8 cellular contexts compared by ENCODE assay signal in the genomic region with DNA sequence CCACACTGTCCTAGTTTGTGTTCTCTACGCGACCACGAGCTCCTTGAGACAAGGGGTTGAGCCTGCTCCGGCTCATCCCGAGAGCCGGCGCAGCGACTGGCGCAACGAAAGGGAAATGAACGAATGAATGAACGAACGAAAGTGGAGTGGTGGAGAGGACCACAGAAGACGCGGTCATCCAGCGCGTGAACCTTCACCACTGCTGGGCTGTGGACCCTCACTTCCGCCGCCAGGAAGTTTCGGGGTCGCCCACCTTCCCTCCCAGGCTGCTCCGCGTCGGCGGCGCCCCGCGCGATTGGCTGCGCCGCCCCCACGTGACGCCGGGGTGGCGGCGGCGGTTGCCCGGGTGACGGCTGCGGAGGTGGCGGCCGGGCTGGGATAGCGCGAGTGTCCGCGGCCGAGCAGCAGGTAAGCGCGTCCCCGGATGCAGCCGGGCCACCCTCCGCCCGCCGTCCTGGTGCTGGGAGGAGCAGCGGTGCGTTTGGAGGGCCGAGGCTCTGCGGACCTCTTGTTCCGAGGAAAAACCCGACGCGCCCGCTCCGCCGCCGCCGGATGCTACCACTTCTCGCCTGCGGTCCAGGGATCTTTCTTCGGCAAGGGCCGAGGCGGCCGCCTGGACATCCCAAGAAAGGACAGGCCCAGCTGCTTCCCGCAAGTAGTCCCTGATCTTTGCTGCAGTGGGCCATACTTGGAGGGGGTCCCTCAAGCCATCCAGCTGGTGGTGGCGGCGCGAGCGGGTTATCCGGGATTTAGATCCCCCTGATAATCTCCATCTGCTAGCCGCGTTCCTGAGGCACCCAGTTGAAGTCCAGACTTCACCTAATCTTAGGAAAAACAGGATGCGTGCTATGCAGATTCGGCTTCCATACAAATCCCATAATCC. TPM values are rescaled to one million over a fixed set of nuclear protein-coding genes. Genes with fewer than 3 reads are reported as not detected.
A peak's percentile ranks its signal among the peaks of the same experiment; 100 is the strongest.
DNase-seq lines count a peak whose midpoint lies in the region; ATAC-seq and TF ChIP-seq lines count a peak whose summit lies in the region.

A gene with protein sequence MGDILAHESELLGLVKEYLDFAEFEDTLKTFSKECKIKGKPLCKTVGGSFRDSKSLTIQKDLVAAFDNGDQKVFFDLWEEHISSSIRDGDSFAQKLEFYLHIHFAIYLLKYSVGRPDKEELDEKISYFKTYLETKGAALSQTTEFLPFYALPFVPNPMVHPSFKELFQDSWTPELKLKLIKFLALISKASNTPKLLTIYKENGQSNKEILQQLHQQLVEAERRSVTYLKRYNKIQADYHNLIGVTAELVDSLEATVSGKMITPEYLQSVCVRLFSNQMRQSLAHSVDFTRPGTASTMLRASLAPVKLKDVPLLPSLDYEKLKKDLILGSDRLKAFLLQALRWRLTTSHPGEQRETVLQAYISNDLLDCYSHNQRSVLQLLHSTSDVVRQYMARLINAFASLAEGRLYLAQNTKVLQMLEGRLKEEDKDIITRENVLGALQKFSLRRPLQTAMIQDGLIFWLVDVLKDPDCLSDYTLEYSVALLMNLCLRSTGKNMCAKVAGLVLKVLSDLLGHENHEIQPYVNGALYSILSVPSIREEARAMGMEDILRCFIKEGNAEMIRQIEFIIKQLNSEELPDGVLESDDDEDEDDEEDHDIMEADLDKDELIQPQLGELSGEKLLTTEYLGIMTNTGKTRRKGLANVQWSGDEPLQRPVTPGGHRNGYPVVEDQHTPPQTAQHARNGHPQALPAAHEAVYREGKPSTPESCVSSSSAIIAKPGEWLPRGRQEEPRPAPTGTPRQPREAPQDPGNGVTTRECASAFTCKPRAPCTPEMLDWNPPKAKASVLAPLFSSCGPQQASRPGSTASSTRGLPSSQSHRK (plus strand): TSS at position 341 of the 883 bp plus-strand sequence. CDS start 7,608 bp downstream, outside the sequence.

- H3K27ac ChIP-seq in neural cell (ENCODE audit: low read length) = peak within 1 kb of the TSS; percentile 54

- no peaks in the 10 kb centered on the region for H3K9me2 ChIP-seq in neural cell (ENCODE audit: insufficient read depth, low read length)

- H3F3A ChIP-seq in neural cell (ENCODE audit: insufficient read depth, low read length, poor library complexity, severe bottlenecking) = no peaks in the 10 kb centered on the region

- H3K36me3 ChIP-seq in neural cell (ENCODE audit: insufficient read depth, low read length) = no peaks in the 10 kb centered on the region

- peak; percentile 34 for TF ChIP-seq EP300 in neural cell (conservative IDR thresholded peaks at IDR 0.05; ENCODE audit: poor library complexity, severe bottlenecking)

- H3K4me3 ChIP-seq in fibroblast of villous mesenchyme (ENCODE audit: low read depth, low read length) (peak within 1 kb of the TSS; percentile 89), neural cell (ENCODE audit: low read length) (peak within 1 kb of the TSS; percentile 92)

- TF ChIP-seq CTCF in fibroblast of villous mesenchyme (IDR thresholded peaks at IDR 0.05; ENCODE audit: insufficient read depth, low read depth, low read length) = no peak
- TF ChIP-seq CTCF in neural cell (IDR thresholded peaks at IDR 0.05; ENCODE audit: poor library complexity, severe bottlenecking) = peak; percentile 26

- peak within 1 kb of the TSS; percentile 94 for H3K4me3 Mint-ChIP-seq in stimulated activated naive CD8-positive, alpha-beta T cell treated with anti-CD3 and anti-CD28 coated beads, Interleukin-15, Interleukin-2, amounts not matched to agents 100 ng/mL and 50 ng/mL, for 24 hours

- peak within 1 kb of the TSS; percentile 91 for H3K27ac Mint-ChIP-seq in stimulated activated naive CD8-positive, alpha-beta T cell treated with anti-CD3 and anti-CD28 coated beads, Interleukin-15, Interleukin-2, amounts not matched to agents 100 ng/mL and 50 ng/mL, for 24 hours

- no peaks in the 10 kb centered on the region for H3K27me3 ChIP-seq in neural cell (ENCODE audit: insufficient read depth, low read depth, low read length)

- no peaks in the 10 kb centered on the region for H4K20me1 ChIP-seq in neural cell (ENCODE audit: insufficient read depth)

- peak within 1 kb of the TSS; percentile 96 for H3K4me2 ChIP-seq in neural cell (ENCODE audit: low read length)

- peak; percentile 97 for TF ChIP-seq POLR2A in Raji (IDR thresholded peaks at IDR 0.05; ENCODE audit: insufficient read depth, low read depth, low read length)

- in situ Hi-C loops in KBM-7 (cut with MboI; ENCODE audit: low pct_unique_long_range_greater_than_20kb, low sequenced_read_pairs) = no loop called here

- H3K4me1 Mint-ChIP-seq in stimulated activated naive CD8-positive, alpha-beta T cell treated with anti-CD3 and anti-CD28 coated beads, Interleukin-15, Interleukin-2, amounts not matched to agents 100 ng/mL and 50 ng/mL, for 24 hours (ENCODE audit: low read depth) = peaks cover 24% of the 10 kb centered on the region

- no peaks in the 10 kb centered on the region for H3K9me3 ChIP-seq in neural cell (ENCODE audit: low read length)

- ATAC-seq in GM21737 (IDR thresholded peaks at IDR 0.05; ENCODE audit: unreplicated experiment) = peak; percentile 95

- no peaks in the 10 kb centered on the region for H3K36me3 Mint-ChIP-seq in stimulated activated naive CD8-positive, alpha-beta T cell treated with anti-CD3 and anti-CD28 coated beads, Interleukin-15, Interleukin-2, amounts not matched to agents 100 ng/mL and 50 ng/mL, for 24 hours (ENCODE audit: low read depth)

- no peaks in the 10 kb centered on the region for H3K9me3 Mint-ChIP-seq in stimulated activated naive CD8-positive, alpha-beta T cell treated with anti-CD3 and anti-CD28 coated beads, Interleukin-15, Interleukin-2, amounts not matched to agents 100 ng/mL and 50 ng/mL, for 24 hours

- DNase-seq in EH (ENCODE audit: low read depth) = peak; percentile 76
- peak; percentile 80 for DNase-seq in KBM-7
- peak; percentile 91 for DNase-seq in activated effector memory CD4-positive, alpha-beta T cell treated with anti-CD3 and anti-CD28 coated beads, Interleukin-2, amount 50 U/mL, for 16 hours
- DNase-seq in fibroblast of villous mesenchyme (ENCODE audit: low read depth) = peak; percentile 60

- peak within 1 kb of the TSS; percentile 77 for H3K9ac ChIP-seq in neural cell (ENCODE audit: low read length)

- TF ChIP-seq RAD21 in neural cell (conservative IDR thresholded peaks at IDR 0.05) = no peak

- H2AFZ ChIP-seq in neural cell (ENCODE audit: low read depth, low read length) = peak within 1 kb of the TSS; percentile 80

- peaks cover 4% of the 10 kb centered on the region for H3K27me3 Mint-ChIP-seq in stimulated activated naive CD8-positive, alpha-beta T cell treated with anti-CD3 and anti-CD28 coated beads, Interleukin-15, Interleukin-2, amounts not matched to agents 100 ng/mL and 50 ng/mL, for 24 hours

- H3K79me2 ChIP-seq in neural cell (replicated peaks; ENCODE audit: insufficient read depth, low read length) = peaks cover 12% of the 10 kb centered on the region

TF ChIP-seq in neural cell, 6 proteins besides CTCF, POLR2A, EP300 and RAD21:
- TF ChIP-seq TAF1 (IDR thresholded peaks at IDR 0.05; ENCODE audit: low read depth) (no peak), POLR2AphosphoS5 (IDR thresholded peaks at IDR 0.05) (peak; percentile 58), SMC3 (conservative IDR thresholded peaks at IDR 0.05; ENCODE audit: poor library complexity) (peak; percentile 34), MXI1 (conservative IDR thresholded peaks at IDR 0.05; ENCODE audit: poor library complexity, severe bottlenecking) (peak; percentile 85), EZH2 (IDR thresholded peaks at IDR 0.05; ENCODE audit: borderline replicate concordance, insufficient read depth, low read length, poor library complexity, severe bottlenecking) (no peak)
- TF ChIP-seq, protein P1, sequence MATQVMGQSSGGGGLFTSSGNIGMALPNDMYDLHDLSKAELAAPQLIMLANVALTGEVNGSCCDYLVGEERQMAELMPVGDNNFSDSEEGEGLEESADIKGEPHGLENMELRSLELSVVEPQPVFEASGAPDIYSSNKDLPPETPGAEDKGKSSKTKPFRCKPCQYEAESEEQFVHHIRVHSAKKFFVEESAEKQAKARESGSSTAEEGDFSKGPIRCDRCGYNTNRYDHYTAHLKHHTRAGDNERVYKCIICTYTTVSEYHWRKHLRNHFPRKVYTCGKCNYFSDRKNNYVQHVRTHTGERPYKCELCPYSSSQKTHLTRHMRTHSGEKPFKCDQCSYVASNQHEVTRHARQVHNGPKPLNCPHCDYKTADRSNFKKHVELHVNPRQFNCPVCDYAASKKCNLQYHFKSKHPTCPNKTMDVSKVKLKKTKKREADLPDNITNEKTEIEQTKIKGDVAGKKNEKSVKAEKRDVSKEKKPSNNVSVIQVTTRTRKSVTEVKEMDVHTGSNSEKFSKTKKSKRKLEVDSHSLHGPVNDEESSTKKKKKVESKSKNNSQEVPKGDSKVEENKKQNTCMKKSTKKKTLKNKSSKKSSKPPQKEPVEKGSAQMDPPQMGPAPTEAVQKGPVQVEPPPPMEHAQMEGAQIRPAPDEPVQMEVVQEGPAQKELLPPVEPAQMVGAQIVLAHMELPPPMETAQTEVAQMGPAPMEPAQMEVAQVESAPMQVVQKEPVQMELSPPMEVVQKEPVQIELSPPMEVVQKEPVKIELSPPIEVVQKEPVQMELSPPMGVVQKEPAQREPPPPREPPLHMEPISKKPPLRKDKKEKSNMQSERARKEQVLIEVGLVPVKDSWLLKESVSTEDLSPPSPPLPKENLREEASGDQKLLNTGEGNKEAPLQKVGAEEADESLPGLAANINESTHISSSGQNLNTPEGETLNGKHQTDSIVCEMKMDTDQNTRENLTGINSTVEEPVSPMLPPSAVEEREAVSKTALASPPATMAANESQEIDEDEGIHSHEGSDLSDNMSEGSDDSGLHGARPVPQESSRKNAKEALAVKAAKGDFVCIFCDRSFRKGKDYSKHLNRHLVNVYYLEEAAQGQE (IDR thresholded peaks at IDR 0.05; ENCODE audit: borderline replicate concordance) = peak; percentile 22

RNA-seq across cellular contexts. Expression of the gene that starts here (rescaled TPM):
- 189 and 260 TPM in 2 replicates for total RNA-seq in fibroblast of villous mesenchyme
- polyA plus RNA-seq in neural cell = 12.5 and 13.9 TPM in 2 replicates
- 27.3 and 29.2 TPM in 2 replicates for polyA minus RNA-seq in neural cell

Comparison
In these comparisons a context has a peak if more than half of its experiments do, and no peak if none do; other contexts are left out.
1. Peak in every context shown above with its lines: DNase-seq, ATAC-seq, H3K4me3 ChIP-seq and H3K27ac ChIP-seq.